24 cellular contexts compared by ENCODE assay signal in genomic region chr16:81900014-81900413, GRCh38.
"Had no signal": no experiment of that assay in that cellular context is flagged by ENCODE, and none has a peak within 500 bp of the region (broad histone marks: within the 10 kb centered on the region; RNA-seq: fewer than 3 reads in every experiment).

No MANE protein-coding gene starts in this region.

- H3K4me3 ChIP-seq: heart left ventricle, psoas muscle, sigmoid colon, skin epidermis, testis, tibial nerve, upper lobe of right lung, vagina had no signal

- H3K36me3 ChIP-seq: sigmoid colon, vagina had no signal

- FAIRE-seq: endothelial cell of umbilical vein, islet of Langerhans had no signal

- H3K9me3 Mint-ChIP-seq: dendritic cell treated with granulocyte-macrophage colony-stimulating factor and Interleukin-4, amounts not matched to agents 40 ng/mL and 50 ng/mL, for 4 days; effector memory CD8-positive, alpha-beta T cell; stimulated activated naive B cell treated with anti-CD40 and anti-IgM and Interleukin-4, amounts not matched to agents 10 μg/mL and 1 μg/mL and 100 μg/mL, for 72 hours had no signal

- H3K4me3 Mint-ChIP-seq: dendritic cell treated with granulocyte-macrophage colony-stimulating factor and Interleukin-4, amounts not matched to agents 40 ng/mL and 50 ng/mL, for 4 days; effector memory CD8-positive, alpha-beta T cell; naive thymus-derived CD4-positive, alpha-beta T cell; nephron progenitor cell; stimulated activated naive B cell treated with anti-CD40 and anti-IgM and Interleukin-4, amounts not matched to agents 10 μg/mL and 1 μg/mL and 100 μg/mL, for 72 hours; stimulated activated naive CD8-positive, alpha-beta T cell treated with anti-CD3 and anti-CD28 coated beads, Interleukin-15, amount 100 ng/mL, for 72 hours had no signal

- H3K27me3 Mint-ChIP-seq: dendritic cell treated with granulocyte-macrophage colony-stimulating factor and Interleukin-4, amounts not matched to agents 40 ng/mL and 50 ng/mL, for 4 days; effector memory CD8-positive, alpha-beta T cell; naive thymus-derived CD4-positive, alpha-beta T cell; stimulated activated naive B cell treated with anti-CD40 and anti-IgM and Interleukin-4, amounts not matched to agents 10 μg/mL and 1 μg/mL and 100 μg/mL, for 72 hours; stimulated activated naive CD8-positive, alpha-beta T cell treated with anti-CD3 and anti-CD28 coated beads, Interleukin-15, amount 100 ng/mL, for 72 hours had no signal

- H3K27ac Mint-ChIP-seq: dendritic cell treated with granulocyte-macrophage colony-stimulating factor and Interleukin-4, amounts not matched to agents 40 ng/mL and 50 ng/mL, for 4 days; effector memory CD8-positive, alpha-beta T cell; naive thymus-derived CD4-positive, alpha-beta T cell; nephron progenitor cell; stimulated activated naive CD8-positive, alpha-beta T cell treated with anti-CD3 and anti-CD28 coated beads, Interleukin-15, amount 100 ng/mL, for 72 hours had no signal

- H3K27ac ChIP-seq: heart left ventricle, neutrophil, psoas muscle, sigmoid colon, skin epidermis, testis, tibial nerve, upper lobe of right lung, vagina had no signal

- ATAC-seq: effector memory CD8-positive, alpha-beta T cell; heart left ventricle; left lobe of liver; naive thymus-derived CD4-positive, alpha-beta T cell; psoas muscle; stimulated activated naive B cell treated with anti-CD40 and anti-IgM and Interleukin-4, amounts not matched to agents 10 μg/mL and 1 μg/mL and 100 μg/mL, for 72 hours; stimulated activated naive CD8-positive, alpha-beta T cell treated with anti-CD3 and anti-CD28 coated beads, Interleukin-15, amount 100 ng/mL, for 72 hours had no signal

- DNase-seq: effector memory CD8-positive, alpha-beta T cell; erythroblast; foreskin melanocyte; heart left ventricle; hippocampal formation; mammary epithelial cell; naive thymus-derived CD4-positive, alpha-beta T cell; nephron progenitor cell; psoas muscle; stimulated activated CD4-positive, alpha-beta T cell treated with anti-CD3 and anti-CD28 coated beads, Interleukin-2, amount 100 ng/mL, for 24 hours; stimulated activated CD4-positive, alpha-beta T cell treated with anti-CD3 and anti-CD28 coated beads, Interleukin-4, amount 100 ng/mL, for 4 hours; stimulated activated naive B cell treated with anti-CD40 and anti-IgM and Interleukin-4, amounts not matched to agents 10 μg/mL and 1 μg/mL and 100 μg/mL, for 72 hours; stimulated activated naive CD8-positive, alpha-beta T cell treated with anti-CD3 and anti-CD28 coated beads, Interleukin-15, amount 100 ng/mL, for 72 hours; testis; upper lobe of right lung had no signal

- H3K9me3 ChIP-seq: neutrophil, psoas muscle, sigmoid colon, testis, tibial nerve, upper lobe of right lung, vagina had no signal

- H3K4me1 ChIP-seq: psoas muscle, sigmoid colon, testis, vagina had no signal

- H3K4me1 Mint-ChIP-seq: naive thymus-derived CD4-positive, alpha-beta T cell; stimulated activated naive B cell treated with anti-CD40 and anti-IgM and Interleukin-4, amounts not matched to agents 10 μg/mL and 1 μg/mL and 100 μg/mL, for 72 hours; stimulated activated naive CD8-positive, alpha-beta T cell treated with anti-CD3 and anti-CD28 coated beads, Interleukin-15, amount 100 ng/mL, for 72 hours had no signal

- H3K27me3 ChIP-seq: heart left ventricle, neutrophil, sigmoid colon, testis, tibial nerve, upper lobe of right lung, vagina had no signal
